ENCODE assay signal across 7 cellular contexts in genomic region chr19:18279266-18279515, GRCh38. TPM values are rescaled to one million over a fixed set of nuclear protein-coding genes. Genes with fewer than 3 reads are reported as not detected.
A peak's percentile ranks its signal among the peaks of the same experiment; 100 is the strongest.
DNase-seq lines count a peak whose midpoint lies in the region; ATAC-seq lines count a peak whose summit lies in the region.

No MANE protein-coding gene starts in this region.

- peak overlapping the region; percentile 94 for H3K27ac Mint-ChIP-seq in activated naive CD8-positive, alpha-beta T cell
- peak overlapping the region; percentile 92 to 100 (median 100) for H3K27ac Mint-ChIP-seq in immature natural killer cell

- peak overlapping the region; percentile 98 for H3K4me3 Mint-ChIP-seq in activated naive CD8-positive, alpha-beta T cell
- peak overlapping the region; percentile 91 to 99 (median 98) for H3K4me3 Mint-ChIP-seq in immature natural killer cell

- peak overlapping the region; percentile 1; the same call in 1 of the 2 replicates for H3K27ac ChIP-seq in HUES64 (ENCODE audit: low read depth, low read length)
- peak overlapping the region; percentile 99 for H3K27ac ChIP-seq in stomach smooth muscle (ENCODE audit: low read length)

- peaks cover 46% of the 10 kb centered on the region for H3K4me1 Mint-ChIP-seq in activated naive CD8-positive, alpha-beta T cell (ENCODE audit: low read depth)
- peaks cover 33 to 40% of the 10 kb centered on the region in 2 donors for H3K4me1 Mint-ChIP-seq in immature natural killer cell

- no peak for DNase-seq in immature natural killer cell
- no peak for DNase-seq in OCI-M2 (lab: John Stamatoyannopoulos, UW; ENCODE audit: unreplicated experiment)
- no peak for DNase-seq in A172 (ENCODE audit: low spot score)

- H3K36me3 ChIP-seq in HUES64 (ENCODE audit: insufficient read depth, low read length) = peaks cover 11% of the 10 kb centered on the region
- H3K36me3 ChIP-seq in stomach smooth muscle (ENCODE audit: control insufficient read depth in 2 of 2, insufficient read depth in 2 of 2, low read length in 2 of 2) = peaks cover 7 to 9% of the 10 kb centered on the region in 2 donors

- H3K27me3 Mint-ChIP-seq in activated naive CD8-positive, alpha-beta T cell = no peaks in the 10 kb centered on the region
- H3K27me3 Mint-ChIP-seq in immature natural killer cell (ENCODE audit: low read depth in 3 of 3) = peaks cover 69 to 81% (median 75%) of the 10 kb centered on the region in 3 donors

- peaks cover 9% of the 10 kb centered on the region for H3K36me3 Mint-ChIP-seq in activated naive CD8-positive, alpha-beta T cell
- peaks cover 0 to 6% (median 4%) of the 10 kb centered on the region in 3 donors for H3K36me3 Mint-ChIP-seq in immature natural killer cell

- ATAC-seq in GM21576 (IDR thresholded peaks at IDR 0.05; ENCODE audit: unreplicated experiment) = no peak

- H3K9ac ChIP-seq in HUES64 (ENCODE audit: low read depth, low read length) = peak overlapping the region; percentile 8; the same call in 1 of the 2 replicates
- H3K9ac ChIP-seq in stomach smooth muscle (ENCODE audit: low read length in 2 of 2) = peak overlapping the region; percentile 99 to 100

- H3K9me3 ChIP-seq in HUES64 (ENCODE audit: insufficient read depth, low read depth, low read length) = no peaks in the 10 kb centered on the region
- H3K9me3 ChIP-seq in stomach smooth muscle (ENCODE audit: control insufficient read depth in 2 of 2, low read length in 2 of 2) = no peaks in the 10 kb centered on the region

- no peaks in the 10 kb centered on the region for H3K4me1 ChIP-seq in HUES64 (ENCODE audit: insufficient read depth, low read length)
- peaks cover 53% of the 10 kb centered on the region for H3K4me1 ChIP-seq in stomach smooth muscle (ENCODE audit: control insufficient read depth, insufficient read depth, low read length)

- H3K4me3 ChIP-seq in HUES64 (ENCODE audit: low read length) = peak overlapping the region; percentile 99
- H3K4me3 ChIP-seq in stomach smooth muscle (ENCODE audit: low read length in 2 of 2) = peak overlapping the region; percentile 65 to 99

- no peaks in the 10 kb centered on the region for H3K9me3 Mint-ChIP-seq in activated naive CD8-positive, alpha-beta T cell (ENCODE audit: low read depth)
- H3K9me3 Mint-ChIP-seq in immature natural killer cell = peaks cover 0 to 2% (median 0%) of the 10 kb centered on the region in 6 donors

- 27% methylated on average over 5 of the region's 5 CpGs for WGBS in HUES64

- H3K27me3 ChIP-seq in HUES64 (ENCODE audit: insufficient read depth, low read length) (no peaks in the 10 kb centered on the region), stomach smooth muscle (ENCODE audit: control insufficient read depth in 1 of 2, insufficient read depth in 2 of 2, low read length in 2 of 2) (no peaks in the 10 kb centered on the region)

RNA-seq across cellular contexts. Expression of gene JUND, which starts 2.2 kb away (rescaled TPM):
- 93.0 TPM for polyA plus RNA-seq in HUES64 (2013, experiment 1 of 2)
- 114 TPM for polyA plus RNA-seq in HUES64 (2013, experiment 2 of 2)
- 10 to 100 TPM; 15.0 to 71.8 (median 54.7) TPM for polyA plus RNA-seq in immature natural killer cell
- total RNA-seq in A172 (2014; rRNA removed; shearing (Covaris generic)) = 91.3 and 129 TPM in 2 replicates

RNA-seq across cellular contexts. Expression of gene IQCN, which starts 4.9 kb away (rescaled TPM):
- polyA plus RNA-seq in HUES64 (2013, experiment 1 of 2) = 0.20 TPM
- 0.38 TPM for polyA plus RNA-seq in HUES64 (2013, experiment 2 of 2)
- polyA plus RNA-seq in immature natural killer cell = under 1 TPM in 1 of 3 donors, not detected in 2; 0.15 TPM
- total RNA-seq in A172 (2014; rRNA removed; shearing (Covaris generic)) = 0.69 and 1.2 TPM in 2 replicates

RNA-seq across cellular contexts. Expression of gene LSM4, which starts 43.7 kb away (rescaled TPM):
- 248 TPM for polyA plus RNA-seq in HUES64 (2013, experiment 1 of 2)
- 269 TPM for polyA plus RNA-seq in HUES64 (2013, experiment 2 of 2)
- 100 to 1,000 TPM; 128 to 189 (median 178) TPM for polyA plus RNA-seq in immature natural killer cell
- total RNA-seq in A172 (2014; rRNA removed; shearing (Covaris generic)) = 403 and 478 TPM in 2 replicates

RNA-seq across cellular contexts. Expression of gene PDE4C, which starts 53.0 kb away (rescaled TPM):
- polyA plus RNA-seq in HUES64 (2013, experiment 1 of 2) = 0.55 TPM
- 0.44 TPM for polyA plus RNA-seq in HUES64 (2013, experiment 2 of 2)
- polyA plus RNA-seq in immature natural killer cell = not detected
- total RNA-seq in A172 (2014; rRNA removed; shearing (Covaris generic)) = 0.02 TPM in 1 of 2 replicates, not detected in the other
